ENCODE assay signal across 24 cellular contexts in the genomic region with DNA sequence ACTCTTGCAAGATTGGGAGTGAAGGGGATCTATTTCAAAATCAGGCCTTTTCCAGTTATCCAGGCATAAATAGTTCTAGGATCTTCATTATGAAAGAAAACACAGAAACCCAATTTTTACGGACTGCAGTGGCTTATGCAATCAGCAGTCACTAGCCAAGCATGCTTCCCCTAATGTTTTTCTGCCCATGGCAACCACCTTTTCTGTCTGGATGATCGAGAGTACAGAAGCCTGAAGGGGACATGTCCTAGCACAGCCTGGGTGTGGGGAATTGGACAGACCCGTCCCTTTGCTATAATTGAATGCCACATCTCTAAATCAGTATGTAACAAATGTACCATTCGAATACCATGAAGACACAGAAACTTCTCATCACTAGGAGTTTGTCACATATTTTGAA. TPM values are rescaled to one million over a fixed set of nuclear protein-coding genes. Genes with fewer than 3 reads are reported as not detected.
DNase-seq lines count a peak whose midpoint lies in the region; ATAC-seq and TF ChIP-seq lines count a peak whose summit lies in the region.
"Had no signal": no experiment of that assay in that cellular context is flagged by ENCODE, and none has a peak within 500 bp of the region (broad histone marks: within the 10 kb centered on the region; RNA-seq: fewer than 3 reads in every experiment).

No MANE protein-coding gene starts in this region.

- no peak overlapping the region for H3K18ac ChIP-seq in trophoblast cell (ENCODE audit: low read length)

- DNase-seq in Ammon's horn (ENCODE audit: low spot score), result peak; percentile 58
- DNase-seq in NCI-H460 (ENCODE audit: extremely low read depth, low read depth), result peak; percentile 6
- DNase-seq in caudate nucleus (lab: John Stamatoyannopoulos, UW), result peak in 18 of 61 donors; percentile 3 to 33 (median 18)
- peak; percentile 64 for DNase-seq in medulla oblongata (ENCODE audit: extremely low spot score)
- DNase-seq in transverse colon, result no peak
- no peak for DNase-seq in activated CD8-positive, alpha-beta memory T cell treated with anti-CD3 and anti-CD28 coated beads, Interleukin-2, amount 10 ng/mL, durations not matched to agents 7 days and 5 days
- DNase-seq in trophoblast cell, result no peak
- DNase-seq: adrenal gland, Caco-2, heart left ventricle, kidney glomerular epithelial cell, NCI-H1417 treated with DMSO at 0.1 percent for 48 hours, NCI-H345, pancreas, PC-9, WERI-Rb-1 had no signal

- intact Hi-C loops in transverse colon (cut with DNase I; ENCODE audit: low total_unique reads), result no loop called here

- H3K4me1 ChIP-seq in transverse colon (no peaks in the 10 kb centered on the region), trophoblast cell (ENCODE audit: control insufficient read depth in 1 of 2, insufficient read depth in 2 of 2, low read length in 2 of 2) (no peaks in the 10 kb centered on the region)
- H3K4me1 ChIP-seq: adrenal gland, Caco-2, heart left ventricle, pancreas, vagina had no signal

- H3K27me3 Mint-ChIP-seq in activated CD8-positive, alpha-beta memory T cell treated with anti-CD3 and anti-CD28 coated beads, Interleukin-2, amount 10 ng/mL, durations not matched to agents 7 days and 5 days, result no peaks in the 10 kb centered on the region

- H3K27me3 ChIP-seq in transverse colon (no peaks in the 10 kb centered on the region), trophoblast cell (ENCODE audit: insufficient read depth, low read length) (no peaks in the 10 kb centered on the region)
- H3K27me3 ChIP-seq: adrenal gland, heart left ventricle, pancreas, vagina had no signal

- no peak overlapping the region for H2BK120ac ChIP-seq in trophoblast cell (ENCODE audit: insufficient read depth, low read length, poor library complexity)

- H4K12ac ChIP-seq in trophoblast cell (ENCODE audit: low read depth, low read length), result no peak overlapping the region

- H2AFZ ChIP-seq in trophoblast cell (ENCODE audit: insufficient read depth, low read length, poor library complexity), result no peak overlapping the region
- H2AFZ ChIP-seq: PC-9 had no signal

- H3K79me2 ChIP-seq in trophoblast cell (ENCODE audit: control insufficient read depth, insufficient read depth, low read length, poor library complexity), result no peaks in the 10 kb centered on the region

- 71 to 81% methylated on average over 4 of the region's 4 CpGs for WGBS in transverse colon (ENCODE audit: low coverage in 1 of 2), 2 donors
- WGBS in trophoblast cell (ENCODE audit: extremely low coverage, insufficient coverage, insufficient read length), result no CpG with 5 or more reads among the region's 4 CpGs

- H3K4me3 ChIP-seq in transverse colon (no peak overlapping the region), trophoblast cell (ENCODE audit: low read depth, low read length) (no peak overlapping the region)
- H3K4me3 ChIP-seq: adrenal gland, coronary artery, heart left ventricle, pancreas, PC-9, vagina had no signal

- no peaks in the 10 kb centered on the region for H3K4me1 Mint-ChIP-seq in activated CD8-positive, alpha-beta memory T cell treated with anti-CD3 and anti-CD28 coated beads, Interleukin-2, amount 10 ng/mL, durations not matched to agents 7 days and 5 days
- H3K4me1 Mint-ChIP-seq: stimulated activated effector memory CD8-positive, alpha-beta T cell treated with anti-CD3 and anti-CD28 coated beads, Interleukin-12 subunit alpha, Interleukin-12 subunit beta, amount 100 ng/mL, for 72 hours had no signal

- H3K36me3 ChIP-seq in transverse colon (no peaks in the 10 kb centered on the region), trophoblast cell (ENCODE audit: control insufficient read depth in 1 of 2, insufficient read depth in 2 of 2, low read length in 2 of 2) (no peaks in the 10 kb centered on the region)
- H3K36me3 ChIP-seq: adrenal gland, heart left ventricle, pancreas, vagina, WERI-Rb-1 had no signal

- H3K36me3 Mint-ChIP-seq in activated CD8-positive, alpha-beta memory T cell treated with anti-CD3 and anti-CD28 coated beads, Interleukin-2, amount 10 ng/mL, durations not matched to agents 7 days and 5 days, result no peaks in the 10 kb centered on the region
- H3K36me3 Mint-ChIP-seq: stimulated activated effector memory CD8-positive, alpha-beta T cell treated with anti-CD3 and anti-CD28 coated beads, Interleukin-12 subunit alpha, Interleukin-12 subunit beta, amount 100 ng/mL, for 72 hours had no signal

- H3K9ac ChIP-seq in trophoblast cell (ENCODE audit: low read length), result no peak overlapping the region

- H3K23ac ChIP-seq in trophoblast cell (ENCODE audit: low read length), result no peak overlapping the region

- no peak overlapping the region for H3K4me2 ChIP-seq in trophoblast cell (ENCODE audit: low read length)
- H3K4me2 ChIP-seq: PC-9 had no signal

- H3K9me3 ChIP-seq in transverse colon (no peaks in the 10 kb centered on the region), trophoblast cell (ENCODE audit: insufficient read depth, low read depth, low read length) (no peaks in the 10 kb centered on the region)
- H3K9me3 ChIP-seq: adrenal gland, Caco-2, heart left ventricle, pancreas, vagina had no signal

- H3K79me1 ChIP-seq in trophoblast cell (ENCODE audit: low read length), result no peaks in the 10 kb centered on the region

- no peak overlapping the region for H2BK12ac ChIP-seq in trophoblast cell (ENCODE audit: low read length)

- H2BK5ac ChIP-seq in trophoblast cell (ENCODE audit: low read depth, low read length, poor library complexity), result no peak overlapping the region

- no peak overlapping the region for H3K27ac Mint-ChIP-seq in activated CD8-positive, alpha-beta memory T cell treated with anti-CD3 and anti-CD28 coated beads, Interleukin-2, amount 10 ng/mL, durations not matched to agents 7 days and 5 days
- H3K27ac Mint-ChIP-seq: activated T-helper 2 cell treated with anti-CD3 and anti-CD28 coated beads, Interferon-gamma antibody, Interleukin-2, Interleukin-4, amounts not matched to agents 10 μg/mL and 5 μg/mL and 100 μg/mL, durations not matched to agents 14 hours and 24 hours and 36 hours; stimulated activated effector memory CD8-positive, alpha-beta T cell treated with anti-CD3 and anti-CD28 coated beads, Interleukin-12 subunit alpha, Interleukin-12 subunit beta, amount 100 ng/mL, for 72 hours had no signal

- TF ChIP-seq POLR2A in transverse colon (IDR thresholded peaks at IDR 0.05), result no peak

- H4K8ac ChIP-seq in trophoblast cell (ENCODE audit: low read depth, low read length), result no peak overlapping the region

- H3K9me3 Mint-ChIP-seq in activated CD8-positive, alpha-beta memory T cell treated with anti-CD3 and anti-CD28 coated beads, Interleukin-2, amount 10 ng/mL, durations not matched to agents 7 days and 5 days (ENCODE audit: low read depth), result peaks cover 5% of the 10 kb centered on the region
- H3K9me3 Mint-ChIP-seq: activated T-helper 2 cell treated with anti-CD3 and anti-CD28 coated beads, Interferon-gamma antibody, Interleukin-2, Interleukin-4, amounts not matched to agents 10 μg/mL and 5 μg/mL and 100 μg/mL, durations not matched to agents 14 hours and 24 hours and 36 hours; stimulated activated effector memory CD8-positive, alpha-beta T cell treated with anti-CD3 and anti-CD28 coated beads, Interleukin-12 subunit alpha, Interleukin-12 subunit beta, amount 100 ng/mL, for 72 hours had no signal

- ATAC-seq in activated CD8-positive, alpha-beta memory T cell treated with anti-CD3 and anti-CD28 coated beads, Interleukin-2, amount 10 ng/mL, durations not matched to agents 7 days and 5 days, result no peak
- ATAC-seq in HG02642 (IDR thresholded peaks at IDR 0.05; ENCODE audit: poor library complexity, unreplicated experiment), result no peak
- ATAC-seq: heart left ventricle; stimulated activated effector memory CD8-positive, alpha-beta T cell treated with anti-CD3 and anti-CD28 coated beads, Interleukin-12 subunit alpha, Interleukin-12 subunit beta, amount 100 ng/mL, for 72 hours had no signal

- CTCF ChIA-PET in activated CD8-positive, alpha-beta memory T cell treated with anti-CD3 and anti-CD28 coated beads, Interleukin-2, amount 10 ng/mL, durations not matched to agents 7 days and 5 days (lab: Charles Lee), result no interaction called here

- H4K91ac ChIP-seq in trophoblast cell (ENCODE audit: low read depth, low read length), result no peak overlapping the region

- H3K27ac ChIP-seq in caudate nucleus (ENCODE audit: low read depth, low read length) (peak overlapping the region; percentile 91), transverse colon (no peak overlapping the region), trophoblast cell (ENCODE audit: low read depth, low read length) (no peak overlapping the region)
- H3K27ac ChIP-seq: adrenal gland, coronary artery, epithelial cell of prostate, heart left ventricle, HL-60, pancreas, PC-9, vagina, WERI-Rb-1 had no signal

- no peak overlapping the region for H2AK5ac ChIP-seq in trophoblast cell (ENCODE audit: low read length)

- H3K4me3 Mint-ChIP-seq in activated CD8-positive, alpha-beta memory T cell treated with anti-CD3 and anti-CD28 coated beads, Interleukin-2, amount 10 ng/mL, durations not matched to agents 7 days and 5 days, result no peak overlapping the region
- H3K4me3 Mint-ChIP-seq: stimulated activated effector memory CD8-positive, alpha-beta T cell treated with anti-CD3 and anti-CD28 coated beads, Interleukin-12 subunit alpha, Interleukin-12 subunit beta, amount 100 ng/mL, for 72 hours had no signal

- TF ChIP-seq EP300 in transverse colon (IDR thresholded peaks at IDR 0.05; ENCODE audit: low read depth), result no peak

- H3K4ac ChIP-seq in trophoblast cell (ENCODE audit: low read depth, low read length), result no peak overlapping the region

- no peak overlapping the region for H3K14ac ChIP-seq in trophoblast cell (ENCODE audit: low read length)

- no peak for TF ChIP-seq CTCF in transverse colon (IDR thresholded peaks at IDR 0.05)

- in situ Hi-C loops in transverse colon (cut with MboI; ENCODE audit: low pct_ligation_motif_present in 1 of 4, low pct_unique_long_range_greater_than_20kb in 1 of 4, low sequenced_read_pairs in 3 of 4), result no loop called here

RNA-seq across cellular contexts. Expression of a gene that starts 29.8 kb away (rescaled TPM):
- total RNA-seq in NCI-H460 (2014; rRNA removed; shearing (Covaris generic)), result 14.0 and 16.7 TPM in 2 replicates
- 4.9 and 7.8 TPM in 2 replicates for polyA plus RNA-seq in NCI-H460 (2014; cell fraction: nucleus; rRNA removed)
- 1 to 10 TPM in 1 of 4 donors, under 1 TPM in 1, not detected in 2; 0.96 to 1.6 TPM for total RNA-seq in transverse colon
- total RNA-seq in activated CD8-positive, alpha-beta memory T cell treated with anti-CD3 and anti-CD28 coated beads, Interleukin-2, amount 10 ng/mL, durations not matched to agents 7 days and 5 days, result not detected
- 0.10 and 0.22 TPM in 2 replicates for polyA plus RNA-seq in trophoblast cell (2013)
- total RNA-seq: activated CD8-positive, alpha-beta memory T cell treated with anti-CD3 and anti-CD28 coated beads for 36 hours; activated T-helper 2 cell treated with anti-CD3 and anti-CD28 coated beads, Interferon-gamma antibody, Interleukin-2, Interleukin-4, amounts not matched to agents 10 μg/mL and 5 μg/mL and 100 μg/mL, durations not matched to agents 14 hours and 24 hours and 36 hours; Caco-2; PC-9 had no signal

Comparison
In these comparisons a context has a peak if more than half of its experiments do, and no peak if none do; other contexts are left out.
1. DNase-seq: peak in Ammon's horn (single experiment), NCI-H460 (single experiment) and medulla oblongata (single experiment); none in transverse colon (single experiment), activated CD8-positive, alpha-beta memory T cell treated with anti-CD3 and anti-CD28 coated beads, Interleukin-2, amount 10 ng/mL, durations not matched to agents 7 days and 5 days (single experiment) and trophoblast cell (0 of 2).